28 cellular contexts compared by ENCODE assay signal in genomic region chr3:109772520-109772919, GRCh38.
"Had no signal": no experiment of that assay in that cellular context is flagged by ENCODE, and none has a peak within 500 bp of the region (broad histone marks: within the 10 kb centered on the region; RNA-seq: fewer than 3 reads in every experiment).

No MANE protein-coding gene starts in this region.

- DNase-seq: dorsolateral prefrontal cortex; effector CD4-positive, alpha-beta T cell; foreskin melanocyte; glutamatergic neuron; heart right ventricle; hippocampal formation; left cardiac atrium; left lung; mesenchymal stem cell; mucosa of descending colon; naive B cell; pancreas; stimulated activated CD4-positive, alpha-beta T cell treated with anti-CD3 and anti-CD28 coated beads, Interleukin-12 subunit alpha, Interleukin-12 subunit beta, amount 100 ng/mL, for 4 hours; stimulated activated CD4-positive, alpha-beta T cell treated with anti-CD3 and anti-CD28 coated beads, Interleukin-2, amount 100 ng/mL, for 24 hours; stimulated activated CD4-positive, alpha-beta T cell treated with anti-CD3 and anti-CD28 coated beads, Interleukin-4, amount 100 ng/mL, for 24 hours; stimulated activated naive CD4-positive, alpha-beta T cell treated with Interleukin-2 at 50 U/mL for 16 hours; stomach; thyroid gland had no signal

- ATAC-seq: heart right ventricle; left cardiac atrium; left lung; mucosa of descending colon; natural killer cell treated with Interleukin-12 subunit alpha and Interleukin-12 subunit beta and Interleukin-15 and Interleukin-18, amount 100 ng/mL, for 72 hours; pancreas; sciatic nerve; stimulated activated effector memory CD8-positive, alpha-beta T cell treated with anti-CD3 and anti-CD28 coated beads, Interleukin-12 subunit alpha, Interleukin-12 subunit beta, amount 100 ng/mL, for 72 hours had no signal

- H3K4me3 Mint-ChIP-seq: mesothelial cell of epicardium; naive B cell; natural killer cell treated with Interleukin-12 subunit alpha and Interleukin-12 subunit beta and Interleukin-15 and Interleukin-18, amount 100 ng/mL, for 72 hours; neural crest cell; stimulated activated effector memory CD8-positive, alpha-beta T cell treated with anti-CD3 and anti-CD28 coated beads, Interleukin-12 subunit alpha, Interleukin-12 subunit beta, amount 100 ng/mL, for 72 hours; type B pancreatic cell had no signal

- H3K27me3 Mint-ChIP-seq: naive B cell; natural killer cell treated with Interleukin-12 subunit alpha and Interleukin-12 subunit beta and Interleukin-15 and Interleukin-18, amount 100 ng/mL, for 72 hours; progenitor cell of endocrine pancreas had no signal

- H3K27ac Mint-ChIP-seq: mesothelial cell of epicardium; naive B cell; natural killer cell treated with Interleukin-12 subunit alpha and Interleukin-12 subunit beta and Interleukin-15 and Interleukin-18, amount 100 ng/mL, for 72 hours; progenitor cell of endocrine pancreas; stimulated activated effector memory CD8-positive, alpha-beta T cell treated with anti-CD3 and anti-CD28 coated beads, Interleukin-12 subunit alpha, Interleukin-12 subunit beta, amount 100 ng/mL, for 72 hours; type B pancreatic cell had no signal

- H3K4me1 ChIP-seq: heart right ventricle, left lung, pancreas, right atrium auricular region, stomach, thyroid gland had no signal

- H3K27me3 ChIP-seq: dorsolateral prefrontal cortex, heart right ventricle, left lung, neutrophil, pancreas, right atrium auricular region, stomach, thyroid gland had no signal

- H3K36me3 Mint-ChIP-seq: mesothelial cell of epicardium; naive B cell; stimulated activated effector memory CD8-positive, alpha-beta T cell treated with anti-CD3 and anti-CD28 coated beads, Interleukin-12 subunit alpha, Interleukin-12 subunit beta, amount 100 ng/mL, for 72 hours; type B pancreatic cell had no signal

- H3K36me3 ChIP-seq: heart right ventricle, left lung, neutrophil, pancreas, right atrium auricular region, stomach, thyroid gland had no signal

- H3K27ac ChIP-seq: dorsolateral prefrontal cortex, heart right ventricle, left lung, neutrophil, pancreas, right atrium auricular region, stomach, thyroid gland had no signal

- H3K4me1 Mint-ChIP-seq: mesothelial cell of epicardium, naive B cell, neural crest cell had no signal

- H3K4me3 ChIP-seq: dorsolateral prefrontal cortex, heart right ventricle, left lung, mucosa of descending colon, pancreas, right atrium auricular region, smooth muscle cell, stomach, thyroid gland had no signal

- H3K9me3 ChIP-seq: mucosa of descending colon, neutrophil, pancreas, thyroid gland had no signal
